Comparison of ENCODE assay signal across 11 cellular contexts in the genomic region with DNA sequence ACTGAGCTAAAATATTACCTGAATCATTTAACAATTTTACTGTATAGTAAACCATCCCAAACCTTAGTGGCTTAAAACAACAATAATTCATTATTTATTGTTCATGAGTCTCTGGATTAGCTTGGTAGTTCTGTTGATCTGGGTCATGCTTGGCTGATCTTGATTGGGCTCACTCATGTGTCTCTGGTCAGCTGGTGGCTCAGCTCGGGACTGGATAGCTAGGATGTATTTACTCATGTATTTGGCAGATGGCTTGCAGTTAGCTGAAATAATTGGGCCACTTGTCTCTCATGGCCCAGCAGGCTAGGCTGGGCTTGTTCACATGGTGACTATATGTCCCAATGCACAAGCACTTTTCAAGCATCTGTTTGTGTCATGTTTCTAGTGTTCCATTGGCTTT.
A peak's percentile ranks its signal among the peaks of the same experiment; 100 is the strongest.
DNase-seq lines count a peak whose midpoint lies in the region; ATAC-seq lines count a peak whose summit lies in the region.
"Had no signal": no experiment of that assay in that cellular context is flagged by ENCODE, and none has a peak within 500 bp of the region (broad histone marks: within the 10 kb centered on the region; RNA-seq: fewer than 3 reads in every experiment).

No MANE protein-coding gene starts in this region.

- peak; percentile 98 for DNase-seq in NCI-H1092 (lab: John Stamatoyannopoulos, UW)
- DNase-seq in NCI-H2107 treated with DMSO at 0.1 percent for 48 hours (lab: John Stamatoyannopoulos, UW; ENCODE audit: unreplicated experiment), result peak; percentile 98
- peak; percentile 4 for DNase-seq in NCI-H82 treated with DMSO at 0.1 percent for 48 hours (lab: John Stamatoyannopoulos, UW; ENCODE audit: unreplicated experiment)
- peak; percentile 32 for DNase-seq in renal cortical epithelial cell (ENCODE audit: low read depth)
- DNase-seq in SKM-1 treated with dmso at 0.1 percent for 144 hours (lab: John Stamatoyannopoulos, UW; ENCODE audit: unreplicated experiment), result no peak
- DNase-seq in GF-D8 (lab: John Stamatoyannopoulos, UW), result no peak
- DNase-seq: activated naive CD4-positive, alpha-beta T cell treated with anti-CD3 and anti-CD28 coated beads for 36 hours; natural killer cell; psoas muscle; SK-N-SH had no signal

- no peak for ATAC-seq in GM19324 (IDR thresholded peaks at IDR 0.05; ENCODE audit: low FRiP score, unreplicated experiment)
- ATAC-seq: natural killer cell, psoas muscle had no signal

Comparison
In these comparisons a context has a peak if more than half of its experiments do, and no peak if none do; other contexts are left out.
1. DNase-seq: peak in NCI-H1092 (single experiment), NCI-H2107 treated with DMSO at 0.1 percent for 48 hours (single experiment), NCI-H82 treated with DMSO at 0.1 percent for 48 hours (single experiment) and renal cortical epithelial cell (single experiment); none in SKM-1 treated with dmso at 0.1 percent for 144 hours (single experiment) and GF-D8 (single experiment).